ENCODE assay signal across 8 cellular contexts in the genomic region with DNA sequence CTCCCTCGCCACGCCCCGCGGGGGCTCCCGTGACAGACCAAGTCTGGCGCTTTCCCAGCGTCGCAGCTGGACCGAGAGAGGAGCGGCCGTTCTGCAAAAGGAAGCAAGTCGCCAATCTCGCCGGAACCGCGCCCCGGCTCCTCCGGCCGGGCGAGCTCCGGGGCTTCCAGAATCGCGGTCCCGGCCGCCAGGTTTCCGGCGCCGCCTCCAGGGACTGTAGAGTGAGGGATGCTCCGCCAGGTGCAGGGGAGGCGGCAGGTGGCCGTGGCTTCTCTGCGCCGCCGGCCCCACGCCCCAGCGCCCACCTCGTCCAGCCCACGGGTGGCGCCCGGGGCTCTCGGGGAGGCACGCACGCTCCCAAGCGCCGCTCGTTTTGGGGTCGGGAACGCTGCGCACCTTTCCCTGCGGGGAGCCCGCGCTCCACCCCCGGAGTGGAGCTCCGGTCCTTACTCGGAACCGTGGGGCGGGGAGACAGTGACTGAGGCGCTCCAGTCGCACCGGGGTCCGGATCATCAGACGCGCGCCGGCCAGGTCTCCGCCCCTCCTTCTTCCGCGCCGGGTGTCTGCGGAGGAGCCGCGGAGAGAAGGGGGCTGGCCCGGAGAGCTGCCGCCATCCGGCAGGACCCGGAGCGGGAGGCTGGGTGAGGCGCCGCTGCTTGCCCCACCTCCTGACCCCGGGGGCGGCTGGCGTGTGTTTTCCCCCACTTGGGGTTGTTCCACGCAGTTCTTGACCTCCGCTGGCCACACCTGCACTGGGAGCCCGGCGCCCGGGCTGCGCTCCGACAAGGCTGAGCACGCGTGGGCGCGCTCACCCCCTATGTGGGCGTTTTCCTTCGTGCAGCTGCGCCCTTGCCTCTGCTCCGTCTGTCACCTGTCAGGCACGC. TPM values are rescaled to one million over a fixed set of nuclear protein-coding genes. Genes with fewer than 3 reads are reported as not detected.
DNase-seq lines count a peak whose midpoint lies in the region; ATAC-seq and TF ChIP-seq lines count a peak whose summit lies in the region.

A gene with protein sequence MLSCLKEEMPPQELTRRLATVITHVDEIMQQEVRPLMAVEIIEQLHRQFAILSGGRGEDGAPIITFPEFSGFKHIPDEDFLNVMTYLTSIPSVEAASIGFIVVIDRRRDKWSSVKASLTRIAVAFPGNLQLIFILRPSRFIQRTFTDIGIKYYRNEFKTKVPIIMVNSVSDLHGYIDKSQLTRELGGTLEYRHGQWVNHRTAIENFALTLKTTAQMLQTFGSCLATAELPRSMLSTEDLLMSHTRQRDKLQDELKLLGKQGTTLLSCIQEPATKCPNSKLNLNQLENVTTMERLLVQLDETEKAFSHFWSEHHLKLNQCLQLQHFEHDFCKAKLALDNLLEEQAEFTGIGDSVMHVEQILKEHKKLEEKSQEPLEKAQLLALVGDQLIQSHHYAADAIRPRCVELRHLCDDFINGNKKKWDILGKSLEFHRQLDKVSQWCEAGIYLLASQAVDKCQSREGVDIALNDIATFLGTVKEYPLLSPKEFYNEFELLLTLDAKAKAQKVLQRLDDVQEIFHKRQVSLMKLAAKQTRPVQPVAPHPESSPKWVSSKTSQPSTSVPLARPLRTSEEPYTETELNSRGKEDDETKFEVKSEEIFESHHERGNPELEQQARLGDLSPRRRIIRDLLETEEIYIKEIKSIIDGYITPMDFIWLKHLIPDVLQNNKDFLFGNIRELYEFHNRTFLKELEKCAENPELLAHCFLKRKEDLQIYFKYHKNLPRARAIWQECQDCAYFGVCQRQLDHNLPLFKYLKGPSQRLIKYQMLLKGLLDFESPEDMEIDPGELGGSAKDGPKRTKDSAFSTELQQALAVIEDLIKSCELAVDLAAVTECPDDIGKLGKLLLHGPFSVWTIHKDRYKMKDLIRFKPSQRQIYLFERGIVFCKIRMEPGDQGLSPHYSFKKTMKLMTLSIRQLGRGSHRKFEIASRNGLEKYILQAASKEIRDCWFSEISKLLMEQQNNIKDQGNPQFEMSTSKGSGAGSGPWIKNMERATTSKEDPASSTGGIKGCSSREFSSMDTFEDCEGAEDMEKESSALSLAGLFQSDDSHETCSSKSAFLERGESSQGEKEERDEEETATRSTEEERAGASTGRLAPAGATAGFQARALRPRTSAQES (minus strand): TSS at position 480 of the 884 bp plus-strand sequence. CDS start 642 bp downstream, outside the sequence.

- H3K27me3 ChIP-seq in ACC112 (ENCODE audit: insufficient read depth, low read length) (peaks cover 33% of the 10 kb centered on the region), NT2/D1 (ENCODE audit: insufficient read depth, insufficient read length) (peaks cover 61% of the 10 kb centered on the region)

- DNase-seq in NT2/D1 (ENCODE audit: low read depth, low spot score) = no peak
- DNase-seq in activated T-helper 1 cell treated with anti-CD3 and anti-CD28 coated beads, Interleukin-12 subunit alpha, Interleukin-12 subunit beta, Interleukin-2, Interleukin-4 antibody, amounts not matched to agents 30 ng/mL and 10 ng/mL and 1 ng/mL, durations not matched to agents 14 hours and 24 hours and 36 hours (ENCODE audit: low spot score) = peak; percentile 80
- DNase-seq in fibroblast of peridontal ligament (ENCODE audit: extremely low read depth) = peak; percentile 23
- peak; percentile 77 for DNase-seq in stimulated activated naive CD4-positive, alpha-beta T cell treated with Interleukin-2 at 50 U/mL for 16 hours (lab: John Stamatoyannopoulos, UW)

- H3K36me3 ChIP-seq in ACC112 (ENCODE audit: insufficient read depth, low read length) = no peaks in the 10 kb centered on the region
- no peaks in the 10 kb centered on the region for H3K36me3 ChIP-seq in NT2/D1 (ENCODE audit: insufficient read depth, insufficient read length, low read length)

- H3K9ac ChIP-seq in NT2/D1 (ENCODE audit: insufficient read length, low read depth) = peak within 1 kb of the TSS; percentile 80

- intact Hi-C loops in activated T-helper 1 cell treated with anti-CD3 and anti-CD28 coated beads, Interleukin-12 subunit alpha, Interleukin-12 subunit beta, Interleukin-2, Interleukin-4 antibody, amounts not matched to agents 30 ng/mL and 10 ng/mL and 1 ng/mL, durations not matched to agents 14 hours and 24 hours and 36 hours (cut with micrococcal nuclease) = loop anchor here (1.0 kb wide), 1 partner anchor 270 kb away; no protein-coding TSS in a partner anchor

- H3K27ac Mint-ChIP-seq in activated T-helper 1 cell treated with anti-CD3 and anti-CD28 coated beads, Interleukin-12 subunit alpha, Interleukin-12 subunit beta, Interleukin-2, Interleukin-4 antibody, amounts not matched to agents 30 ng/mL and 10 ng/mL and 1 ng/mL, durations not matched to agents 14 hours and 24 hours and 36 hours = peak within 1 kb of the TSS; percentile 92
- no peak within 1 kb of the TSS for H3K27ac Mint-ChIP-seq in nephron

- peak within 1 kb of the TSS; percentile 98 for H2AFZ ChIP-seq in ACC112 (ENCODE audit: low read length, unreplicated experiment)

- H3K27ac ChIP-seq in ACC112 (ENCODE audit: low read depth, low read length) = no peak within 1 kb of the TSS

- H3K4me1 ChIP-seq in ACC112 (ENCODE audit: control insufficient read depth, insufficient read depth, low read length, unreplicated experiment) = no peaks in the 10 kb centered on the region
- no peaks in the 10 kb centered on the region for H3K4me1 ChIP-seq in NT2/D1 (ENCODE audit: insufficient read depth, insufficient read length)

- TF ChIP-seq CTCF in nephron (IDR thresholded peaks at IDR 0.05; ENCODE audit: unreplicated experiment in 3 of 3) = no peak

- peak within 1 kb of the TSS; percentile 92 for H3K4me3 Mint-ChIP-seq in activated T-helper 1 cell treated with anti-CD3 and anti-CD28 coated beads, Interleukin-12 subunit alpha, Interleukin-12 subunit beta, Interleukin-2, Interleukin-4 antibody, amounts not matched to agents 30 ng/mL and 10 ng/mL and 1 ng/mL, durations not matched to agents 14 hours and 24 hours and 36 hours
- peak within 1 kb of the TSS; percentile 90 to 92 (median 90) for H3K4me3 Mint-ChIP-seq in nephron

- H3K4me3 ChIP-seq in ACC112 (ENCODE audit: low read depth, low read length) (peak within 1 kb of the TSS; percentile 84), NT2/D1 (ENCODE audit: insufficient read length, low read depth) (peak within 1 kb of the TSS; percentile 75)

- H3K4me1 Mint-ChIP-seq in activated T-helper 1 cell treated with anti-CD3 and anti-CD28 coated beads, Interleukin-12 subunit alpha, Interleukin-12 subunit beta, Interleukin-2, Interleukin-4 antibody, amounts not matched to agents 30 ng/mL and 10 ng/mL and 1 ng/mL, durations not matched to agents 14 hours and 24 hours and 36 hours (ENCODE audit: low read depth) = peaks cover 33% of the 10 kb centered on the region
- no peaks in the 10 kb centered on the region for H3K4me1 Mint-ChIP-seq in nephron

- peaks cover under 1% of the 10 kb centered on the region for H3K9me3 Mint-ChIP-seq in activated T-helper 1 cell treated with anti-CD3 and anti-CD28 coated beads, Interleukin-12 subunit alpha, Interleukin-12 subunit beta, Interleukin-2, Interleukin-4 antibody, amounts not matched to agents 30 ng/mL and 10 ng/mL and 1 ng/mL, durations not matched to agents 14 hours and 24 hours and 36 hours
- H3K9me3 Mint-ChIP-seq in nephron = no peaks in the 10 kb centered on the region

- peaks cover 2% of the 10 kb centered on the region for H3K36me3 Mint-ChIP-seq in activated T-helper 1 cell treated with anti-CD3 and anti-CD28 coated beads, Interleukin-12 subunit alpha, Interleukin-12 subunit beta, Interleukin-2, Interleukin-4 antibody, amounts not matched to agents 30 ng/mL and 10 ng/mL and 1 ng/mL, durations not matched to agents 14 hours and 24 hours and 36 hours (ENCODE audit: low read depth)
- H3K36me3 Mint-ChIP-seq in nephron (ENCODE audit: low read depth) = no peaks in the 10 kb centered on the region

- ATAC-seq in GM19023 (IDR thresholded peaks at IDR 0.05; ENCODE audit: unreplicated experiment) (peak; percentile 62), HG03460 (IDR thresholded peaks at IDR 0.05; ENCODE audit: unreplicated experiment) (peak; percentile 71)

- no peaks in the 10 kb centered on the region for H3K9me3 ChIP-seq in NT2/D1 (ENCODE audit: insufficient read depth, low read length)

- no peaks in the 10 kb centered on the region for H3K79me2 ChIP-seq in ACC112 (ENCODE audit: control insufficient read depth, insufficient read depth, low read length, unreplicated experiment)

- H3K27me3 Mint-ChIP-seq in activated T-helper 1 cell treated with anti-CD3 and anti-CD28 coated beads, Interleukin-12 subunit alpha, Interleukin-12 subunit beta, Interleukin-2, Interleukin-4 antibody, amounts not matched to agents 30 ng/mL and 10 ng/mL and 1 ng/mL, durations not matched to agents 14 hours and 24 hours and 36 hours (ENCODE audit: insufficient read depth) = peaks cover 9% of the 10 kb centered on the region
- peaks cover 80% of the 10 kb centered on the region for H3K27me3 Mint-ChIP-seq in nephron (ENCODE audit: low read depth)

RNA-seq across cellular contexts. Expression of the gene that starts here (rescaled TPM):
- total RNA-seq in activated T-helper 1 cell treated with anti-CD3 and anti-CD28 coated beads, Interleukin-12 subunit alpha, Interleukin-12 subunit beta, Interleukin-2, Interleukin-4 antibody, amounts not matched to agents 30 ng/mL and 10 ng/mL and 1 ng/mL, durations not matched to agents 14 hours and 24 hours and 36 hours = 4.1 and 6.1 TPM in 2 replicates
